17 cellular contexts compared by ENCODE assay signal in the genomic region with DNA sequence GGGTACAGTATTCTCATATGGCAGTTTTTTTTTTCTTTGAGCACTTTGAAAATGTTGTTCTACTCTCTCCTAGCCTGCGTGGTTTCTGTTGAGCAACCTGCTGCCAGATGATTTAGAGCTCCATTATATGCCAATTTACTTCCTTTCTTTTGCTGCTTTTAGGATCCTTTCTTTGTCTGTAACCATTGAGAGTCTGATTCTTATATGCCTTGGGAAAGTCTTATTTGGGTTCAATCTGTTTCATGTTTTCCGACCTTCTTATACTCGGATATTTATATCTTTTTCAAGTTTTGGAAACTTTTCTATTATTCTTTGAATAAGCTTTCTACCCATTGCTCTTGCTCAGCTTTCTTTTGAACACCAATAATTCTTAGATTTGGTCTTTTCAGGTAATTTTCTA.
DNase-seq lines count a peak whose midpoint lies in the region; ATAC-seq, FAIRE-seq and TF ChIP-seq lines count a peak whose summit lies in the region.
"Had no signal": no experiment of that assay in that cellular context is flagged by ENCODE, and none has a peak within 500 bp of the region (broad histone marks: within the 10 kb centered on the region; RNA-seq: fewer than 3 reads in every experiment).

No MANE protein-coding gene starts in this region.

- intact Hi-C loops in pancreas (cut with DNase I) = no loop called here

- ATAC-seq in pancreas = no peak

- H3K9me3 ChIP-seq in HEK293 (ENCODE audit: control insufficient read depth, insufficient read depth, low read depth, low read length) = no peaks in the 10 kb centered on the region
- H3K9me3 ChIP-seq in pancreas = no peaks in the 10 kb centered on the region
- H3K9me3 ChIP-seq: HAP-1 had no signal

- FAIRE-seq in GM12892 (lab: Jason Lieb, UNC) = peak; percentile 14
- FAIRE-seq in pancreas (lab: Jason Lieb, UNC) = no peak
- FAIRE-seq: GM12891, H54 had no signal

- DNase-seq in GM12892 (ENCODE audit: insufficient read length) (no peak), NOMO-1 treated with DMSO at 0.1 percent for 48 hours (lab: John Stamatoyannopoulos, UW; ENCODE audit: unreplicated experiment) (peak; percentile 74), pancreas (no peak)
- no peak for DNase-seq in activated CD4-positive, alpha-beta T cell treated with anti-CD3 and anti-CD28 coated beads, Interleukin-2, amount 50 U/mL, for 4 hours
- DNase-seq: C1 segment of cervical spinal cord; Calu3; CD4-positive, alpha-beta memory T cell; COR-L47; DMS53; DMS79 treated with DMSO at 0.1 percent for 48 hours; GF-D8; GOT3 had no signal

- H3K27me3 ChIP-seq in pancreas = no peaks in the 10 kb centered on the region

- TF ChIP-seq CTCF in HEK293 (tag by site-specific recombination; IDR thresholded peaks at IDR 0.05) = no peak
- no peak for TF ChIP-seq CTCF in VCaP (conservative IDR thresholded peaks at IDR 0.05)
- TF ChIP-seq CTCF in pancreas (IDR thresholded peaks at IDR 0.05) = no peak

- POLR2A ChIA-PET in HEK293 (lab: Yijun Ruan, JAX) = no interaction called here

- no peak for TF ChIP-seq POLR2A in GM12892 (IDR thresholded peaks at IDR 0.05; ENCODE audit: low read depth, low read length)

- whole genome bisulfite sequencing in pancreas, 2 donors = 60 to 73% methylated on average over 3 of the region's 3 CpGs

- no peak overlapping the region for H3K4me3 ChIP-seq in HEK293 (ENCODE audit: low read depth, low read length)
- H3K4me3 ChIP-seq in pancreas = no peak overlapping the region
- H3K4me3 ChIP-seq: HAP-1 had no signal

- H3K27ac ChIP-seq in HEK293 (ENCODE audit: extremely low read depth, low read depth, low read length) (no peak overlapping the region), VCaP (peak overlapping the region; percentile 75), pancreas (no peak overlapping the region)

- no peaks in the 10 kb centered on the region for H3K4me1 ChIP-seq in HEK293 (ENCODE audit: control insufficient read depth, insufficient read depth, low read length)
- H3K4me1 ChIP-seq in pancreas = no peaks in the 10 kb centered on the region
- H3K4me1 ChIP-seq: HAP-1 had no signal

- H3K36me3 ChIP-seq in HEK293 (ENCODE audit: control insufficient read depth in 2 of 2, insufficient read depth in 1 of 2, low read length in 2 of 2) (no peaks in the 10 kb centered on the region), pancreas (no peaks in the 10 kb centered on the region)
- H3K36me3 ChIP-seq: HAP-1 had no signal

- CTCF ChIA-PET in HEK293 (lab: Yijun Ruan, JAX) = interaction anchor here (0.7 to 10.8 kb wide), 5 partner anchors 11 to 172 kb away, joined by 3 to 144 read pairs (median 6); no protein-coding TSS in a partner anchor

TF ChIP-seq in HEK293, 187 proteins besides CTCF, POLR2A, EP300 and RAD21:
- no peak for TF ChIP-seq ZNF768 (tag by site-specific recombination; IDR thresholded peaks at IDR 0.05)
- TF ChIP-seq ZNF677 (tag by site-specific recombination; IDR thresholded peaks at IDR 0.05) = peak; percentile 95
